9 cellular contexts compared by ENCODE assay signal in the genomic region with DNA sequence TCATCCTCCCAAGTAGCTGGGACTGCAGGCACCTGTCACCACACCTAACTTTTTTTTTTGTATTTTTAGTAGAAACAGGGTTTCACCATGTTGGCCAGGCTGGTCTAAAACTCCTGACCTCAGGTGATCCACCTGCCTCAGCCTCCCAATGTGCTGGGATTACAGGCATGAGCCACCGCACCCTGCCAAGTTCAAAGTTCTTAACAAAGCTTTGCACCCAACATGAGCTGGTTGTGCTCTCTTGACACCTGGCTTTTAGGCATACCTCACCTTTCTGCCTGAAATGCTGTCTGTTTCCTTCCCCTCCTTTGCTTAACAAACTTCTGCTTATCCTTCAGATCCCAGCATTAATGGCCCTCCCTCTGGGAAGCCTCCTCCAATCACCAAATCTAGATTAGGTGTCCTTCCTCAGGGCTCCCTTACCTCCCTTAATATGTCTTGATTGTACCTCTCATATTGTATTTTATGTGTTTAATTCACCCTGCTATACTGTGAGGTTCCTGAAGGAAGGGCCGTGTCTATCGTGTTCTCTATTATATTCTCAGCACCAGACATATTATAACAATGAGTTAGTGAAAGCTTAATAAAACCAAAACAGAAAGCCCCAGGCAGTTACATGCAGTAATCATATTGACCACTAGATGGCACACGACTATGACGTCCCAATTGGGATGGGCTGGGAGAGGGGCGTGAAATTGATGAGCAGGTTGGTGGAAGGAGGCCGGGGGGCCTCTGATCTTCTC.
DNase-seq lines count a peak whose midpoint lies in the region; ATAC-seq, FAIRE-seq and TF ChIP-seq lines count a peak whose summit lies in the region.
"Had no signal": no experiment of that assay in that cellular context is flagged by ENCODE, and none has a peak within 500 bp of the region (broad histone marks: within the 10 kb centered on the region; RNA-seq: fewer than 3 reads in every experiment).

No MANE protein-coding gene starts in this region.

- peaks cover 0 to 3% of the 10 kb centered on the region in 2 donors for H3K4me1 ChIP-seq in small intestine (ENCODE audit: control insufficient read depth in 2 of 2, insufficient read depth in 1 of 2, low read depth in 1 of 2, low read length in 1 of 2)

- H3K36me3 ChIP-seq in small intestine (ENCODE audit: control insufficient read depth in 2 of 2, insufficient read depth in 2 of 2, low read length in 2 of 2) = no peaks in the 10 kb centered on the region

- H3K27ac Mint-ChIP-seq in glutamatergic neuron (ENCODE audit: unreplicated experiment) = no peak overlapping the region

- peak; percentile 81 for DNase-seq in DMS 273 (lab: John Stamatoyannopoulos, UW; ENCODE audit: unreplicated experiment)
- no peak for DNase-seq in DMS 273 treated with DMSO at 0.1 percent for 48 hours (lab: John Stamatoyannopoulos, UW)
- peak; percentile 7 for DNase-seq in HK-2 (ENCODE audit: unreplicated experiment)
- DNase-seq in activated CD4-positive, alpha-beta T cell treated with anti-CD3 and anti-CD28 coated beads, Interleukin-2, amount 50 U/mL, for 1 hour = peak; percentile 7
- no peak for DNase-seq in glutamatergic neuron
- peak; percentile 84 for DNase-seq in small intestine

- ATAC-seq in GM21526 (IDR thresholded peaks at IDR 0.05; ENCODE audit: low FRiP score, unreplicated experiment) (no peak), GM18858 (IDR thresholded peaks at IDR 0.05; ENCODE audit: unreplicated experiment) (no peak)

- peak overlapping the region; percentile 85 to 88 for H3K27ac ChIP-seq in small intestine (ENCODE audit: low read depth in 1 of 2, low read length in 1 of 2)

- H3K9me3 ChIP-seq in small intestine (ENCODE audit: control insufficient read depth, low read depth) = no peaks in the 10 kb centered on the region

- no peak for FAIRE-seq in small intestine (lab: Jason Lieb, UNC)
- FAIRE-seq: A204.1 had no signal

- peaks cover 11% of the 10 kb centered on the region for H3K9me3 Mint-ChIP-seq in glutamatergic neuron (ENCODE audit: unreplicated experiment)

- peaks cover 5% of the 10 kb centered on the region for H3K27me3 Mint-ChIP-seq in glutamatergic neuron (ENCODE audit: unreplicated experiment)

- TF ChIP-seq CTCF in glutamatergic neuron (IDR thresholded peaks at IDR 0.05; ENCODE audit: partially characterized antibody, unreplicated experiment) = peak; percentile 93

- H3K27me3 ChIP-seq in small intestine (ENCODE audit: control insufficient read depth in 2 of 2, insufficient read depth in 2 of 2, low read length in 2 of 2) = no peaks in the 10 kb centered on the region

- no peak overlapping the region for H3K4me3 ChIP-seq in small intestine (ENCODE audit: low read depth in 1 of 2, low read length in 2 of 2)

- 13 to 23% (median 17%) methylated on average over 7 of the region's 7 CpGs for WGBS in small intestine, 3 donors

- H3K4me1 Mint-ChIP-seq in glutamatergic neuron (ENCODE audit: low read depth, unreplicated experiment) = peaks cover 7% of the 10 kb centered on the region

- H3K4me3 Mint-ChIP-seq in glutamatergic neuron (ENCODE audit: unreplicated experiment) = no peak overlapping the region

- H3K36me3 Mint-ChIP-seq in glutamatergic neuron (ENCODE audit: unreplicated experiment) = peaks cover 15% of the 10 kb centered on the region

Comparison
In these comparisons a context has a peak if more than half of its experiments do, and no peak if none do; other contexts are left out.
1. DNase-seq: peak in DMS 273 (single experiment), HK-2 (single experiment), activated CD4-positive, alpha-beta T cell treated with anti-CD3 and anti-CD28 coated beads, Interleukin-2, amount 50 U/mL, for 1 hour (single experiment) and small intestine (single experiment); none in DMS 273 treated with DMSO at 0.1 percent for 48 hours (single experiment) and glutamatergic neuron (single experiment).